ENCODE assay signal across 26 cellular contexts in the genomic region with DNA sequence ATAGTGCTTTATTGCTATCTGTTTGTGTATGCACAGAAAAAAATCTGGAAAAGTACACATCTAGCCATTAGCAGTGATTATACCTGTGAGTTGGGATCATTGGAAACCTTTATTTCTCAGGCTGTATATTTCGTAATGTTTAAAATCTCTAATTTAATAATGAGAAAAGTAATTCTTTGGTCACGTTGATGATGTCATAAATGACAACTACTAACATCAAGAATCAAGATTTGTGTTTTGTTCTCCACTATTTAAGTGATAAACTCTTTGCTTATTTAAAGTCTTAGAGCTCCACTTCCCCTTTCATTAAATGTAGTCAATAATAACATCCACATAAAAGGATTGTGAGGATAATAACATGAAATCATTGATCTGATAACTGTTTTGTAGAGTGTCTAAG.
"Had no signal": no experiment of that assay in that cellular context is flagged by ENCODE, and none has a peak within 500 bp of the region (broad histone marks: within the 10 kb centered on the region; RNA-seq: fewer than 3 reads in every experiment).

No MANE protein-coding gene starts in this region.

- H3K27ac ChIP-seq: stomach, suprapubic skin, testis, thoracic aorta, thyroid gland, tibial artery, transverse colon, upper lobe of left lung, upper lobe of right lung, uterus, vagina had no signal

- ATAC-seq: stimulated activated effector memory CD8-positive, alpha-beta T cell treated with anti-CD3 and anti-CD28 coated beads, Interleukin-12 subunit alpha, Interleukin-12 subunit beta, amount 100 ng/mL, for 72 hours; stimulated activated memory B cell treated with anti-CD40 and anti-IgM and Interleukin-4, amounts not matched to agents 10 μg/mL and 1 μg/mL and 100 μg/mL, for 72 hours; stimulated activated naive B cell treated with anti-CD40 and anti-IgM and Interleukin-4, amounts not matched to agents 10 μg/mL and 1 μg/mL and 100 μg/mL, for 72 hours; stimulated activated naive CD8-positive, alpha-beta T cell treated with anti-CD3 and anti-CD28 coated beads, Interleukin-15, amount 100 ng/mL, for 72 hours; upper lobe of right lung had no signal

- H3K4me1 ChIP-seq: stomach, suprapubic skin, testis, thyroid gland, tibial artery, tibial nerve, transverse colon, upper lobe of left lung, upper lobe of right lung, uterus, vagina had no signal

- H3K27me3 ChIP-seq: stomach, suprapubic skin, testis, thyroid gland, tibial artery, tibial nerve, transverse colon, upper lobe of left lung, upper lobe of right lung, uterus, vagina had no signal

- H3K4me3 ChIP-seq: stomach, suprapubic skin, testis, thoracic aorta, thyroid gland, tibial artery, tibial nerve, transverse colon, upper lobe of left lung, upper lobe of right lung, uterus, vagina had no signal

- FAIRE-seq: urothelium cell line had no signal

- DNase-seq: stimulated activated CD4-positive, alpha-beta T cell treated with anti-CD3 and anti-CD28 coated beads, Interleukin-2, amount 100 ng/mL, for 48 hours; stimulated activated CD4-positive, alpha-beta T cell treated with anti-CD3 and anti-CD28 coated beads, Interleukin-4, amount 100 ng/mL, for 1 hour; stimulated activated CD4-positive, alpha-beta T cell treated with anti-CD3 and anti-CD28 coated beads, Interleukin-4, amount 100 ng/mL, for 24 hours; stimulated activated CD4-positive, alpha-beta T cell treated with anti-CD3 and anti-CD28 coated beads, Interleukin-4, amount 100 ng/mL, for 4 hours; stimulated activated CD8-positive, alpha-beta memory T cell treated with anti-CD3 and anti-CD28 coated beads, Interleukin-4, amount 100 ng/mL, for 48 hours; stimulated activated naive B cell treated with anti-CD40 and anti-IgM and Interleukin-4, amounts not matched to agents 10 μg/mL and 1 μg/mL and 100 μg/mL, for 72 hours; stimulated activated naive CD4-positive, alpha-beta T cell; stimulated activated naive CD4-positive, alpha-beta T cell treated with Interleukin-2 at 50 U/mL for 16 hours; stimulated activated naive CD8-positive, alpha-beta T cell treated with anti-CD3 and anti-CD28 coated beads, Interleukin-15, amount 100 ng/mL, for 72 hours; stomach; substantia nigra; testis; thyroid gland; tibial artery; transverse colon; trophoblast cell; upper lobe of left lung; upper lobe of right lung; uterus had no signal

- H3K9me3 ChIP-seq: stomach, suprapubic skin, testis, thoracic aorta, thyroid gland, tibial artery, tibial nerve, transverse colon, upper lobe of left lung, upper lobe of right lung, uterus, vagina had no signal

- H3K36me3 ChIP-seq: stomach, suprapubic skin, thoracic aorta, thyroid gland, tibial artery, tibial nerve, transverse colon, upper lobe of left lung, upper lobe of right lung, uterus, vagina had no signal
